In genomic region chr2:45237128-45237527, GRCh38 we compare ENCODE assay signal across 16 cellular contexts.
DNase-seq lines count a peak whose midpoint lies in the region; ATAC-seq and TF ChIP-seq lines count a peak whose summit lies in the region.
"Had no signal": no experiment of that assay in that cellular context is flagged by ENCODE, and none has a peak within 500 bp of the region (broad histone marks: within the 10 kb centered on the region; RNA-seq: fewer than 3 reads in every experiment).

No MANE protein-coding gene starts in this region.

- H4K20me1 ChIP-seq in DND-41 (ENCODE audit: insufficient read depth, low read length) (no peaks in the 10 kb centered on the region), osteoblast (ENCODE audit: insufficient read depth, low read length) (no peaks in the 10 kb centered on the region)

- no peaks in the 10 kb centered on the region for H3K9me3 Mint-ChIP-seq in CD8-positive, alpha-beta T cell
- H3K9me3 Mint-ChIP-seq in activated T-helper 1 cell treated with anti-CD3 and anti-CD28 coated beads, Interleukin-12 subunit alpha, Interleukin-12 subunit beta, Interleukin-2, Interleukin-4 antibody, amounts not matched to agents 30 ng/mL and 10 ng/mL and 1 ng/mL, durations not matched to agents 14 hours and 24 hours and 36 hours: no peaks in the 10 kb centered on the region

- no peaks in the 10 kb centered on the region for H3K79me2 ChIP-seq in DND-41 (ENCODE audit: insufficient read depth, low read length)
- no peaks in the 10 kb centered on the region for H3K79me2 ChIP-seq in osteoblast (ENCODE audit: insufficient read depth, low read length)

- peaks cover 26% of the 10 kb centered on the region for H3K4me1 ChIP-seq in DND-41 (ENCODE audit: insufficient read depth, low read length)
- peaks cover 50% of the 10 kb centered on the region for H3K4me1 ChIP-seq in osteoblast (ENCODE audit: insufficient read depth, low read length)
- no peaks in the 10 kb centered on the region for H3K4me1 ChIP-seq in CD8-positive, alpha-beta T cell (ENCODE audit: insufficient read depth, low read length)
- H3K4me1 ChIP-seq: testis had no signal

- H3K4me1 Mint-ChIP-seq in CD8-positive, alpha-beta T cell (ENCODE audit: low read depth): no peaks in the 10 kb centered on the region
- H3K4me1 Mint-ChIP-seq in activated T-helper 1 cell treated with anti-CD3 and anti-CD28 coated beads, Interleukin-12 subunit alpha, Interleukin-12 subunit beta, Interleukin-2, Interleukin-4 antibody, amounts not matched to agents 30 ng/mL and 10 ng/mL and 1 ng/mL, durations not matched to agents 14 hours and 24 hours and 36 hours (ENCODE audit: low read depth): no peaks in the 10 kb centered on the region

- H3K36me3 Mint-ChIP-seq in CD8-positive, alpha-beta T cell: no peaks in the 10 kb centered on the region
- H3K36me3 Mint-ChIP-seq in activated T-helper 1 cell treated with anti-CD3 and anti-CD28 coated beads, Interleukin-12 subunit alpha, Interleukin-12 subunit beta, Interleukin-2, Interleukin-4 antibody, amounts not matched to agents 30 ng/mL and 10 ng/mL and 1 ng/mL, durations not matched to agents 14 hours and 24 hours and 36 hours (ENCODE audit: low read depth): no peaks in the 10 kb centered on the region
- H3K36me3 Mint-ChIP-seq: activated naive CD8-positive, alpha-beta T cell had no signal

- peak overlapping the region; percentile 32; the same call in 1 of the 2 replicates for H3K9ac ChIP-seq in DND-41 (ENCODE audit: low read depth, low read length)

- TF ChIP-seq CTCF in DND-41 (IDR thresholded peaks at IDR 0.05; ENCODE audit: borderline replicate concordance, extremely low read depth, low read length, poor library complexity, severe bottlenecking) (no peak), osteoblast (IDR thresholded peaks at IDR 0.05; ENCODE audit: extremely low read depth, low read depth, low read length) (no peak)
- TF ChIP-seq CTCF in CD8-positive, alpha-beta T cell (IDR thresholded peaks at IDR 0.05): no peak

- H3K27ac Mint-ChIP-seq in CD8-positive, alpha-beta T cell: no peak overlapping the region
- no peak overlapping the region for H3K27ac Mint-ChIP-seq in activated T-helper 1 cell treated with anti-CD3 and anti-CD28 coated beads, Interleukin-12 subunit alpha, Interleukin-12 subunit beta, Interleukin-2, Interleukin-4 antibody, amounts not matched to agents 30 ng/mL and 10 ng/mL and 1 ng/mL, durations not matched to agents 14 hours and 24 hours and 36 hours
- H3K27ac Mint-ChIP-seq: activated naive CD8-positive, alpha-beta T cell had no signal

- H3K27ac ChIP-seq in DND-41 (ENCODE audit: low read length): peak overlapping the region; percentile 85
- H3K27ac ChIP-seq in osteoblast (ENCODE audit: low read depth, low read length): peak overlapping the region; percentile 86
- no peak overlapping the region for H3K27ac ChIP-seq in CD8-positive, alpha-beta T cell (ENCODE audit: low read depth, low read length)
- H3K27ac ChIP-seq: HL-60, prostate gland, testis had no signal

- intact Hi-C loops in CD8-positive, alpha-beta T cell (cut with DNase I, micrococcal nuclease): no loop called here
- intact Hi-C loops in activated T-helper 1 cell treated with anti-CD3 and anti-CD28 coated beads, Interleukin-12 subunit alpha, Interleukin-12 subunit beta, Interleukin-2, Interleukin-4 antibody, amounts not matched to agents 30 ng/mL and 10 ng/mL and 1 ng/mL, durations not matched to agents 14 hours and 24 hours and 36 hours (cut with micrococcal nuclease): no loop called here

- in situ Hi-C loops in SK-MEL-5 (cut with HindIII; ENCODE audit: low pct_unique_long_range_greater_than_20kb, low sequenced_read_pairs): no loop called here

- no peak overlapping the region for H3K4me2 ChIP-seq in DND-41 (ENCODE audit: insufficient read depth, low read length)
- H3K4me2 ChIP-seq in osteoblast (ENCODE audit: insufficient read depth, low read length): peak overlapping the region; percentile 47

- ATAC-seq in DND-41 (ENCODE audit: insufficient read depth, low read depth) (no peak), HG03439 (IDR thresholded peaks at IDR 0.05; ENCODE audit: unreplicated experiment) (no peak)
- ATAC-seq in CD8-positive, alpha-beta T cell: no peak
- ATAC-seq: GM12878 had no signal

- H3K4me3 Mint-ChIP-seq in CD8-positive, alpha-beta T cell: no peak overlapping the region
- H3K4me3 Mint-ChIP-seq in activated T-helper 1 cell treated with anti-CD3 and anti-CD28 coated beads, Interleukin-12 subunit alpha, Interleukin-12 subunit beta, Interleukin-2, Interleukin-4 antibody, amounts not matched to agents 30 ng/mL and 10 ng/mL and 1 ng/mL, durations not matched to agents 14 hours and 24 hours and 36 hours: no peak overlapping the region
- H3K4me3 Mint-ChIP-seq: activated naive CD8-positive, alpha-beta T cell had no signal

- H3K9me3 ChIP-seq in DND-41 (ENCODE audit: insufficient read depth, low read length, severe bottlenecking): no peaks in the 10 kb centered on the region
- H3K9me3 ChIP-seq in osteoblast (ENCODE audit: low read depth, low read length): no peaks in the 10 kb centered on the region
- no peaks in the 10 kb centered on the region for H3K9me3 ChIP-seq in CD8-positive, alpha-beta T cell (ENCODE audit: low read length)
- H3K9me3 ChIP-seq: prostate gland, testis had no signal

- POLR2A ChIA-PET in CD8-positive, alpha-beta T cell (lab: Charles Lee): no interaction called here

- no peaks in the 10 kb centered on the region for H3K27me3 ChIP-seq in DND-41 (ENCODE audit: insufficient read depth, low read length, poor library complexity)
- H3K27me3 ChIP-seq in osteoblast (ENCODE audit: insufficient read depth, low read length): no peaks in the 10 kb centered on the region
- H3K27me3 ChIP-seq in CD8-positive, alpha-beta T cell (ENCODE audit: insufficient read depth, low read length): no peaks in the 10 kb centered on the region
- H3K27me3 ChIP-seq: testis had no signal

- peaks cover 19% of the 10 kb centered on the region for H3K27me3 Mint-ChIP-seq in CD8-positive, alpha-beta T cell (ENCODE audit: low read depth)
- peaks cover 15% of the 10 kb centered on the region for H3K27me3 Mint-ChIP-seq in activated T-helper 1 cell treated with anti-CD3 and anti-CD28 coated beads, Interleukin-12 subunit alpha, Interleukin-12 subunit beta, Interleukin-2, Interleukin-4 antibody, amounts not matched to agents 30 ng/mL and 10 ng/mL and 1 ng/mL, durations not matched to agents 14 hours and 24 hours and 36 hours (ENCODE audit: insufficient read depth)

- H3K4me3 ChIP-seq in DND-41 (ENCODE audit: low read depth in 1 of 2, low read length in 2 of 2) (no peak overlapping the region), osteoblast (ENCODE audit: insufficient read depth, low read length) (peak overlapping the region; percentile 14)
- H3K4me3 ChIP-seq in CD8-positive, alpha-beta T cell (ENCODE audit: low read depth, low read length): no peak overlapping the region
- H3K4me3 ChIP-seq: GM12878, prostate gland, testis had no signal

- DNase-seq in DND-41 (no peak), NCI-H1436 (lab: John Stamatoyannopoulos, UW) (peak; percentile 74), SK-MEL-5 (ENCODE audit: low read depth, low spot score) (peak; percentile 7), osteoblast (ENCODE audit: insufficient read length, low spot score, missing footprints) (peak; percentile 65)
- no peak for DNase-seq in CD8-positive, alpha-beta T cell
- no peak for DNase-seq in activated T-helper 1 cell treated with anti-CD3 and anti-CD28 coated beads, Interleukin-12 subunit alpha, Interleukin-12 subunit beta, Interleukin-2, Interleukin-4 antibody, amounts not matched to agents 30 ng/mL and 10 ng/mL and 1 ng/mL, durations not matched to agents 14 hours and 24 hours and 36 hours (ENCODE audit: low spot score)
- DNase-seq: activated CD4-positive, CD25-positive, alpha-beta regulatory T cell; C1 segment of cervical spinal cord; cerebellar nuclear complex; NCI-H2107; testis had no signal

- H2AFZ ChIP-seq in DND-41 (ENCODE audit: low read depth, low read length) (no peak overlapping the region), osteoblast (ENCODE audit: low read length) (peak overlapping the region; percentile 58)

- H3K36me3 ChIP-seq in DND-41 (ENCODE audit: insufficient read depth, low read length): no peaks in the 10 kb centered on the region
- H3K36me3 ChIP-seq in osteoblast (ENCODE audit: insufficient read depth, low read length): no peaks in the 10 kb centered on the region
- H3K36me3 ChIP-seq in CD8-positive, alpha-beta T cell (ENCODE audit: insufficient read depth, low read length): no peaks in the 10 kb centered on the region
- H3K36me3 ChIP-seq: prostate gland had no signal

- CTCF ChIA-PET in CD8-positive, alpha-beta T cell (lab: Charles Lee): no interaction called here

Comparison
In these comparisons a context has a peak if more than half of its experiments do, and no peak if none do; other contexts are left out.
1. DNase-seq: peak in NCI-H1436 (single experiment), SK-MEL-5 (single experiment) and osteoblast (single experiment); none in DND-41 (single experiment), CD8-positive, alpha-beta T cell (0 of 7) and activated T-helper 1 cell treated with anti-CD3 and anti-CD28 coated beads, Interleukin-12 subunit alpha, Interleukin-12 subunit beta, Interleukin-2, Interleukin-4 antibody, amounts not matched to agents 30 ng/mL and 10 ng/mL and 1 ng/mL, durations not matched to agents 14 hours and 24 hours and 36 hours (single experiment).